ENCODE assay signal across 1 cellular context in the genomic region with DNA sequence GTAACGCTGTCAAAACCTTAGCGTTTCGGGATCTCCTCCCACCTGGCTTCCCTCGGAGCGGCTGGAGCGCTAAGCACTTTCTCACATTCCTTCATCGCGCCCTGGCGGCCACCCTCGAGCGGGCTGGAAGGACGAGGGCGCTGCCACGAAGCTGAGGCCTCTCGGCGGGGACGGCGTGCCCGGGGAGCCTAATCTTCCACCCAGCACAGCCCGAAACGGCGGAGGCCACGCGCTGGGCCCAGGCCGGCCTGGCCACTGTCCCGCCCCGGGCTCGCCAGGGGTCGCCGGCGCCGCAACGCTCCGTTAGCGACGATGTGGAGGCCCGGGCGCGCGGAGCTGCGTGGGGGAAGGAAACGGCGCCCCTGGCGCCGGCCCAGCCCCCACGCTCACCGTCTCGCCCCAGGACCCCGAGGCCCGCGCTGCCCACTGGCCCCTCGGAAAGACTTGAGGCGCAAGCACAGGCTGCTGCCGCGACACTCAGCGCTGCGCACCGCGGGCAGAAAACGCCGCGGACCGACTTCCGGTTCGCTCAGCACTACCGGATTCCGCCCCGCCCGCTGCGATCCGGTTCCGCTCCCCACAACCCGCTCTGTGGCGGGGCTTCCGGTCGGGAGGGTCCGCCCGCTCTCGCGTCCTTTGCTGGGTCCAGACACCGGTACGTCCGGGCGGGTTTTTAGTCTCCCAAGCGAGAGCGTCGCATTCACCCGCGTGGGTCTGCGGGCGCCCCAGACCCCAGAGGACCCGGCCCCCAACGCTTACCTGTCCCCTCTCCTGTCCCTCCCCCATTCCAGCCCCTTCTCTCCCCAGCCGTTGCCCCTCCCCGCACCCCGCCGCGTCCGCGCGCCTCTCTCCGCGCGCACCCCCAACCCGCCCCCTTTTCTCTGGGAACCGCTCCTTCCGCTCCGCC.
TF ChIP-seq lines count a peak whose summit lies in the region.

A gene with protein sequence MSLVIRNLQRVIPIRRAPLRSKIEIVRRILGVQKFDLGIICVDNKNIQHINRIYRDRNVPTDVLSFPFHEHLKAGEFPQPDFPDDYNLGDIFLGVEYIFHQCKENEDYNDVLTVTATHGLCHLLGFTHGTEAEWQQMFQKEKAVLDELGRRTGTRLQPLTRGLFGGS (plus strand): TSS at position 582 of the 907 bp plus-strand sequence. CDS start 572 bp downstream, outside the sequence.

TF ChIP-seq in K562, 482 proteins besides CTCF, POLR2A, EP300 and RAD21 (continued from another document and continues in another):
- TF ChIP-seq, protein P1, sequence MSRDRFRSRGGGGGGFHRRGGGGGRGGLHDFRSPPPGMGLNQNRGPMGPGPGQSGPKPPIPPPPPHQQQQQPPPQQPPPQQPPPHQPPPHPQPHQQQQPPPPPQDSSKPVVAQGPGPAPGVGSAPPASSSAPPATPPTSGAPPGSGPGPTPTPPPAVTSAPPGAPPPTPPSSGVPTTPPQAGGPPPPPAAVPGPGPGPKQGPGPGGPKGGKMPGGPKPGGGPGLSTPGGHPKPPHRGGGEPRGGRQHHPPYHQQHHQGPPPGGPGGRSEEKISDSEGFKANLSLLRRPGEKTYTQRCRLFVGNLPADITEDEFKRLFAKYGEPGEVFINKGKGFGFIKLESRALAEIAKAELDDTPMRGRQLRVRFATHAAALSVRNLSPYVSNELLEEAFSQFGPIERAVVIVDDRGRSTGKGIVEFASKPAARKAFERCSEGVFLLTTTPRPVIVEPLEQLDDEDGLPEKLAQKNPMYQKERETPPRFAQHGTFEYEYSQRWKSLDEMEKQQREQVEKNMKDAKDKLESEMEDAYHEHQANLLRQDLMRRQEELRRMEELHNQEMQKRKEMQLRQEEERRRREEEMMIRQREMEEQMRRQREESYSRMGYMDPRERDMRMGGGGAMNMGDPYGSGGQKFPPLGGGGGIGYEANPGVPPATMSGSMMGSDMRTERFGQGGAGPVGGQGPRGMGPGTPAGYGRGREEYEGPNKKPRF (IDR thresholded peaks at IDR 0.05; ENCODE audit: low read depth, low read length): no peak
- no peak for TF ChIP-seq MCM3 (IDR thresholded peaks at IDR 0.05)
- TF ChIP-seq, protein P2, sequence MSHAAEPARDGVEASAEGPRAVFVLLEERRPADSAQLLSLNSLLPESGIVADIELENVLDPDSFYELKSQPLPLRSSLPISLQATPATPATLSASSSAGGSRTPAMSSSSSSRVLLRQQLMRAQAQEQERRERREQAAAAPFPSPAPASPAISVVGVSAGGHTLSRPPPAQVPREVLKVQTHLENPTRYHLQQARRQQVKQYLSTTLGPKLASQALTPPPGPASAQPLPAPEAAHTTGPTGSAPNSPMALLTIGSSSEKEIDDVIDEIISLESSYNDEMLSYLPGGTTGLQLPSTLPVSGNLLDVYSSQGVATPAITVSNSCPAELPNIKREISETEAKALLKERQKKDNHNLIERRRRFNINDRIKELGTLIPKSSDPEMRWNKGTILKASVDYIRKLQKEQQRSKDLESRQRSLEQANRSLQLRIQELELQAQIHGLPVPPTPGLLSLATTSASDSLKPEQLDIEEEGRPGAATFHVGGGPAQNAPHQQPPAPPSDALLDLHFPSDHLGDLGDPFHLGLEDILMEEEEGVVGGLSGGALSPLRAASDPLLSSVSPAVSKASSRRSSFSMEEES (CRISPR knock-in tag; IDR thresholded peaks at IDR 0.05): no peak
- TF ChIP-seq STAT5B (CRISPR knock-in tag; IDR thresholded peaks at IDR 0.05): no peak
- TF ChIP-seq, protein P3, sequence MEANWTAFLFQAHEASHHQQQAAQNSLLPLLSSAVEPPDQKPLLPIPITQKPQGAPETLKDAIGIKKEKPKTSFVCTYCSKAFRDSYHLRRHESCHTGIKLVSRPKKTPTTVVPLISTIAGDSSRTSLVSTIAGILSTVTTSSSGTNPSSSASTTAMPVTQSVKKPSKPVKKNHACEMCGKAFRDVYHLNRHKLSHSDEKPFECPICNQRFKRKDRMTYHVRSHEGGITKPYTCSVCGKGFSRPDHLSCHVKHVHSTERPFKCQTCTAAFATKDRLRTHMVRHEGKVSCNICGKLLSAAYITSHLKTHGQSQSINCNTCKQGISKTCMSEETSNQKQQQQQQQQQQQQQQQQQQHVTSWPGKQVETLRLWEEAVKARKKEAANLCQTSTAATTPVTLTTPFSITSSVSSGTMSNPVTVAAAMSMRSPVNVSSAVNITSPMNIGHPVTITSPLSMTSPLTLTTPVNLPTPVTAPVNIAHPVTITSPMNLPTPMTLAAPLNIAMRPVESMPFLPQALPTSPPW (CRISPR knock-in tag; IDR thresholded peaks at IDR 0.05): peak; percentile 95
- no peak; the same call in 1 of the 2 replicates for TF ChIP-seq ZBTB1 (CRISPR knock-in tag; IDR thresholded peaks at IDR 0.05; ENCODE audit: borderline replicate concordance, low read depth)
- TF ChIP-seq, protein P4, sequence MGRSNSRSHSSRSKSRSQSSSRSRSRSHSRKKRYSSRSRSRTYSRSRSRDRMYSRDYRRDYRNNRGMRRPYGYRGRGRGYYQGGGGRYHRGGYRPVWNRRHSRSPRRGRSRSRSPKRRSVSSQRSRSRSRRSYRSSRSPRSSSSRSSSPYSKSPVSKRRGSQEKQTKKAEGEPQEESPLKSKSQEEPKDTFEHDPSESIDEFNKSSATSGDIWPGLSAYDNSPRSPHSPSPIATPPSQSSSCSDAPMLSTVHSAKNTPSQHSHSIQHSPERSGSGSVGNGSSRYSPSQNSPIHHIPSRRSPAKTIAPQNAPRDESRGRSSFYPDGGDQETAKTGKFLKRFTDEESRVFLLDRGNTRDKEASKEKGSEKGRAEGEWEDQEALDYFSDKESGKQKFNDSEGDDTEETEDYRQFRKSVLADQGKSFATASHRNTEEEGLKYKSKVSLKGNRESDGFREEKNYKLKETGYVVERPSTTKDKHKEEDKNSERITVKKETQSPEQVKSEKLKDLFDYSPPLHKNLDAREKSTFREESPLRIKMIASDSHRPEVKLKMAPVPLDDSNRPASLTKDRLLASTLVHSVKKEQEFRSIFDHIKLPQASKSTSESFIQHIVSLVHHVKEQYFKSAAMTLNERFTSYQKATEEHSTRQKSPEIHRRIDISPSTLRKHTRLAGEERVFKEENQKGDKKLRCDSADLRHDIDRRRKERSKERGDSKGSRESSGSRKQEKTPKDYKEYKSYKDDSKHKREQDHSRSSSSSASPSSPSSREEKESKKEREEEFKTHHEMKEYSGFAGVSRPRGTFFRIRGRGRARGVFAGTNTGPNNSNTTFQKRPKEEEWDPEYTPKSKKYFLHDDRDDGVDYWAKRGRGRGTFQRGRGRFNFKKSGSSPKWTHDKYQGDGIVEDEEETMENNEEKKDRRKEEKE (IDR thresholded peaks at IDR 0.05; ENCODE audit: borderline replicate concordance in 1 of 2, control insufficient read depth in 1 of 2, low read depth in 2 of 2, low read length in 1 of 2): peak in 1 of 2 experiments; percentile 91; a peak in 1 of 4 replicates
- no peak for TF ChIP-seq CBFA2T3 (IDR thresholded peaks at IDR 0.05)
- TF ChIP-seq, protein P5, sequence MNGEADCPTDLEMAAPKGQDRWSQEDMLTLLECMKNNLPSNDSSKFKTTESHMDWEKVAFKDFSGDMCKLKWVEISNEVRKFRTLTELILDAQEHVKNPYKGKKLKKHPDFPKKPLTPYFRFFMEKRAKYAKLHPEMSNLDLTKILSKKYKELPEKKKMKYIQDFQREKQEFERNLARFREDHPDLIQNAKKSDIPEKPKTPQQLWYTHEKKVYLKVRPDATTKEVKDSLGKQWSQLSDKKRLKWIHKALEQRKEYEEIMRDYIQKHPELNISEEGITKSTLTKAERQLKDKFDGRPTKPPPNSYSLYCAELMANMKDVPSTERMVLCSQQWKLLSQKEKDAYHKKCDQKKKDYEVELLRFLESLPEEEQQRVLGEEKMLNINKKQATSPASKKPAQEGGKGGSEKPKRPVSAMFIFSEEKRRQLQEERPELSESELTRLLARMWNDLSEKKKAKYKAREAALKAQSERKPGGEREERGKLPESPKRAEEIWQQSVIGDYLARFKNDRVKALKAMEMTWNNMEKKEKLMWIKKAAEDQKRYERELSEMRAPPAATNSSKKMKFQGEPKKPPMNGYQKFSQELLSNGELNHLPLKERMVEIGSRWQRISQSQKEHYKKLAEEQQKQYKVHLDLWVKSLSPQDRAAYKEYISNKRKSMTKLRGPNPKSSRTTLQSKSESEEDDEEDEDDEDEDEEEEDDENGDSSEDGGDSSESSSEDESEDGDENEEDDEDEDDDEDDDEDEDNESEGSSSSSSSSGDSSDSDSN (IDR thresholded peaks at IDR 0.05; ENCODE audit: borderline replicate concordance in 1 of 2, low read depth in 2 of 2, low read length in 2 of 2): peak; percentile 89 to 98
- TF ChIP-seq NCOA2 (IDR thresholded peaks at IDR 0.05; ENCODE audit: partially characterized antibody in 2 of 2): no peak
- TF ChIP-seq HMG20B (CRISPR knock-in tag; IDR thresholded peaks at IDR 0.05): no peak
- no peak for TF ChIP-seq ASH1L (IDR thresholded peaks at IDR 0.05; ENCODE audit: borderline replicate concordance, low read depth, partially characterized antibody)
- TF ChIP-seq FOXK2 (conservative IDR thresholded peaks at IDR 0.05 in 1 of 2, IDR thresholded peaks at IDR 0.05 in 1 of 2; ENCODE audit: low read depth in 2 of 2): peak; percentile 18 to 46; a peak in 1 of 4 replicates
- TF ChIP-seq RBM17 (IDR thresholded peaks at IDR 0.05; ENCODE audit: borderline replicate concordance, low read depth, low read length): no peak
- TF ChIP-seq ESRRA (IDR thresholded peaks at IDR 0.05; ENCODE audit: borderline replicate concordance, low read depth): peak; percentile 66; the same call in 1 of the 2 replicates
- peak; percentile 44; the same call in 1 of the 2 replicates for TF ChIP-seq CREB1 (IDR thresholded peaks at IDR 0.05)
- peak; percentile 67; the same call in 1 of the 2 replicates for TF ChIP-seq CREB1 (CRISPR knock-in tag; IDR thresholded peaks at IDR 0.05)
- TF ChIP-seq ETV5 (CRISPR knock-in tag; IDR thresholded peaks at IDR 0.05; ENCODE audit: low read depth): peak; percentile 90
- TF ChIP-seq SIRT6 (IDR thresholded peaks at IDR 0.05; ENCODE audit: low read depth, low read length): no peak
- no peak for TF ChIP-seq TFAM (CRISPR knock-in tag; conservative IDR thresholded peaks at IDR 0.05)
- TF ChIP-seq MYC (IDR thresholded peaks at IDR 0.05; ENCODE audit: low read depth, low read length): peak; percentile 90
- peak; percentile 66; the same call in 1 of the 2 replicates for TF ChIP-seq MYC (CRISPR knock-in tag; IDR thresholded peaks at IDR 0.05; ENCODE audit: borderline replicate concordance, low read depth)
- TF ChIP-seq, protein P6, sequence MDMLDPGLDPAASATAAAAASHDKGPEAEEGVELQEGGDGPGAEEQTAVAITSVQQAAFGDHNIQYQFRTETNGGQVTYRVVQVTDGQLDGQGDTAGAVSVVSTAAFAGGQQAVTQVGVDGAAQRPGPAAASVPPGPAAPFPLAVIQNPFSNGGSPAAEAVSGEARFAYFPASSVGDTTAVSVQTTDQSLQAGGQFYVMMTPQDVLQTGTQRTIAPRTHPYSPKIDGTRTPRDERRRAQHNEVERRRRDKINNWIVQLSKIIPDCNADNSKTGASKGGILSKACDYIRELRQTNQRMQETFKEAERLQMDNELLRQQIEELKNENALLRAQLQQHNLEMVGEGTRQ (CRISPR knock-in tag; IDR thresholded peaks at IDR 0.05): no peak
- TF ChIP-seq, protein P7, sequence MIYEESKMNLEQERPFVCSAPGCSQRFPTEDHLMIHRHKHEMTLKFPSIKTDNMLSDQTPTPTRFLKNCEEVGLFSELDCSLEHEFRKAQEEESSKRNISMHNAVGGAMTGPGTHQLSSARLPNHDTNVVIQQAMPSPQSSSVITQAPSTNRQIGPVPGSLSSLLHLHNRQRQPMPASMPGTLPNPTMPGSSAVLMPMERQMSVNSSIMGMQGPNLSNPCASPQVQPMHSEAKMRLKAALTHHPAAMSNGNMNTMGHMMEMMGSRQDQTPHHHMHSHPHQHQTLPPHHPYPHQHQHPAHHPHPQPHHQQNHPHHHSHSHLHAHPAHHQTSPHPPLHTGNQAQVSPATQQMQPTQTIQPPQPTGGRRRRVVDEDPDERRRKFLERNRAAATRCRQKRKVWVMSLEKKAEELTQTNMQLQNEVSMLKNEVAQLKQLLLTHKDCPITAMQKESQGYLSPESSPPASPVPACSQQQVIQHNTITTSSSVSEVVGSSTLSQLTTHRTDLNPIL (CRISPR knock-in tag; IDR thresholded peaks at IDR 0.05): no peak
- no peak for TF ChIP-seq BACH1 (tag; IDR thresholded peaks at IDR 0.05)
- TF ChIP-seq, protein P8, sequence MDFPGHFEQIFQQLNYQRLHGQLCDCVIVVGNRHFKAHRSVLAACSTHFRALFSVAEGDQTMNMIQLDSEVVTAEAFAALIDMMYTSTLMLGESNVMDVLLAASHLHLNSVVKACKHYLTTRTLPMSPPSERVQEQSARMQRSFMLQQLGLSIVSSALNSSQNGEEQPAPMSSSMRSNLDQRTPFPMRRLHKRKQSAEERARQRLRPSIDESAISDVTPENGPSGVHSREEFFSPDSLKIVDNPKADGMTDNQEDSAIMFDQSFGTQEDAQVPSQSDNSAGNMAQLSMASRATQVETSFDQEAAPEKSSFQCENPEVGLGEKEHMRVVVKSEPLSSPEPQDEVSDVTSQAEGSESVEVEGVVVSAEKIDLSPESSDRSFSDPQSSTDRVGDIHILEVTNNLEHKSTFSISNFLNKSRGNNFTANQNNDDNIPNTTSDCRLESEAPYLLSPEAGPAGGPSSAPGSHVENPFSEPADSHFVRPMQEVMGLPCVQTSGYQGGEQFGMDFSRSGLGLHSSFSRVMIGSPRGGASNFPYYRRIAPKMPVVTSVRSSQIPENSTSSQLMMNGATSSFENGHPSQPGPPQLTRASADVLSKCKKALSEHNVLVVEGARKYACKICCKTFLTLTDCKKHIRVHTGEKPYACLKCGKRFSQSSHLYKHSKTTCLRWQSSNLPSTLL (IDR thresholded peaks at IDR 0.05): no peak
- peak; percentile 89 for TF ChIP-seq ZEB2 (IDR thresholded peaks at IDR 0.05)
- TF ChIP-seq ZNF311 (CRISPR knock-in tag; IDR thresholded peaks at IDR 0.05): no peak
- peak; percentile 17 for TF ChIP-seq BRD9 (IDR thresholded peaks at IDR 0.05; ENCODE audit: low read depth, partially characterized antibody)
- no peak for TF ChIP-seq RBM39 (optimal IDR thresholded peaks at IDR 0.05; ENCODE audit: low read depth, low read length)
- TF ChIP-seq, protein P9, sequence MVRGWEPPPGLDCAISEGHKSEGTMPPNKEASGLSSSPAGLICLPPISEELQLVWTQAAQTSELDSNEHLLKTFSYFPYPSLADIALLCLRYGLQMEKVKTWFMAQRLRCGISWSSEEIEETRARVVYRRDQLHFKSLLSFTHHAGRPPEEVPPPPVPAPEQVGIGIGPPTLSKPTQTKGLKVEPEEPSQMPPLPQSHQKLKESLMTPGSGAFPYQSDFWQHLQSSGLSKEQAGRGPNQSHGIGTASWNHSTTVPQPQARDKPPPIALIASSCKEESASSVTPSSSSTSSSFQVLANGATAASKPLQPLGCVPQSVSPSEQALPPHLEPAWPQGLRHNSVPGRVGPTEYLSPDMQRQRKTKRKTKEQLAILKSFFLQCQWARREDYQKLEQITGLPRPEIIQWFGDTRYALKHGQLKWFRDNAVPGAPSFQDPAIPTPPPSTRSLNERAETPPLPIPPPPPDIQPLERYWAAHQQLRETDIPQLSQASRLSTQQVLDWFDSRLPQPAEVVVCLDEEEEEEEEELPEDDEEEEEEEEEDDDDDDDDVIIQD (CRISPR knock-in tag; IDR thresholded peaks at IDR 0.05): no peak
- peak; percentile 73 for TF ChIP-seq TOE1 (IDR thresholded peaks at IDR 0.05; ENCODE audit: borderline replicate concordance)
- 0 out of 2 replicates have a peak, but pooled peaks have one; percentile 60 for TF ChIP-seq TOE1 (CRISPR knock-in tag; IDR thresholded peaks at IDR 0.05; ENCODE audit: borderline replicate concordance, low read depth)
- TF ChIP-seq MEF2A (IDR thresholded peaks at IDR 0.05; ENCODE audit: control insufficient read depth, low read depth, low read length): no peak; the same call in 1 of the 2 replicates
